Comparison of ENCODE assay signal across 1 cellular context in the genomic region with DNA sequence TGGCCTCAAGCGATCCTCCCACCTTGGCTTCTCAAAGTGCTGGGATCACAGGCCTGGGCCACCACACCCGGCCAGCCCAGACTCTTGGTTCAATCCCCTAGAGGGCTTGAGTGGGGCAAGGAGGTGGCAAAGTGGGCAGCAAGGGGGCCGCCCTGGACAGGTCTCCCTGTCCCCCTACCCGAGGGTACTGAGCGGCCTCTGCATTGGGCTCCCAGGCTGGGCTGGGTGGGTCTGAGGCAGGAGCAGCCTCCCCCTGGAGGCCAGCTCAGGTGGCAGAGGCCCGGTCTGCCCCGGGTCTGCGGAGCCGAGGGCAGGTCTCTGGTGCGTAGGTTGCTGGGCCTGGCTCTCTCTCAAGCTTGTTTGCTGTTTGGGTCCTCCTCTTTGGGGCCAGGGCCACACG.
TF ChIP-seq lines count a peak whose summit lies in the region.

No MANE protein-coding gene starts in this region.

TF ChIP-seq in K562, 482 proteins besides CTCF, POLR2A, EP300 and RAD21 (continued from another document):
- TF ChIP-seq, protein P1, sequence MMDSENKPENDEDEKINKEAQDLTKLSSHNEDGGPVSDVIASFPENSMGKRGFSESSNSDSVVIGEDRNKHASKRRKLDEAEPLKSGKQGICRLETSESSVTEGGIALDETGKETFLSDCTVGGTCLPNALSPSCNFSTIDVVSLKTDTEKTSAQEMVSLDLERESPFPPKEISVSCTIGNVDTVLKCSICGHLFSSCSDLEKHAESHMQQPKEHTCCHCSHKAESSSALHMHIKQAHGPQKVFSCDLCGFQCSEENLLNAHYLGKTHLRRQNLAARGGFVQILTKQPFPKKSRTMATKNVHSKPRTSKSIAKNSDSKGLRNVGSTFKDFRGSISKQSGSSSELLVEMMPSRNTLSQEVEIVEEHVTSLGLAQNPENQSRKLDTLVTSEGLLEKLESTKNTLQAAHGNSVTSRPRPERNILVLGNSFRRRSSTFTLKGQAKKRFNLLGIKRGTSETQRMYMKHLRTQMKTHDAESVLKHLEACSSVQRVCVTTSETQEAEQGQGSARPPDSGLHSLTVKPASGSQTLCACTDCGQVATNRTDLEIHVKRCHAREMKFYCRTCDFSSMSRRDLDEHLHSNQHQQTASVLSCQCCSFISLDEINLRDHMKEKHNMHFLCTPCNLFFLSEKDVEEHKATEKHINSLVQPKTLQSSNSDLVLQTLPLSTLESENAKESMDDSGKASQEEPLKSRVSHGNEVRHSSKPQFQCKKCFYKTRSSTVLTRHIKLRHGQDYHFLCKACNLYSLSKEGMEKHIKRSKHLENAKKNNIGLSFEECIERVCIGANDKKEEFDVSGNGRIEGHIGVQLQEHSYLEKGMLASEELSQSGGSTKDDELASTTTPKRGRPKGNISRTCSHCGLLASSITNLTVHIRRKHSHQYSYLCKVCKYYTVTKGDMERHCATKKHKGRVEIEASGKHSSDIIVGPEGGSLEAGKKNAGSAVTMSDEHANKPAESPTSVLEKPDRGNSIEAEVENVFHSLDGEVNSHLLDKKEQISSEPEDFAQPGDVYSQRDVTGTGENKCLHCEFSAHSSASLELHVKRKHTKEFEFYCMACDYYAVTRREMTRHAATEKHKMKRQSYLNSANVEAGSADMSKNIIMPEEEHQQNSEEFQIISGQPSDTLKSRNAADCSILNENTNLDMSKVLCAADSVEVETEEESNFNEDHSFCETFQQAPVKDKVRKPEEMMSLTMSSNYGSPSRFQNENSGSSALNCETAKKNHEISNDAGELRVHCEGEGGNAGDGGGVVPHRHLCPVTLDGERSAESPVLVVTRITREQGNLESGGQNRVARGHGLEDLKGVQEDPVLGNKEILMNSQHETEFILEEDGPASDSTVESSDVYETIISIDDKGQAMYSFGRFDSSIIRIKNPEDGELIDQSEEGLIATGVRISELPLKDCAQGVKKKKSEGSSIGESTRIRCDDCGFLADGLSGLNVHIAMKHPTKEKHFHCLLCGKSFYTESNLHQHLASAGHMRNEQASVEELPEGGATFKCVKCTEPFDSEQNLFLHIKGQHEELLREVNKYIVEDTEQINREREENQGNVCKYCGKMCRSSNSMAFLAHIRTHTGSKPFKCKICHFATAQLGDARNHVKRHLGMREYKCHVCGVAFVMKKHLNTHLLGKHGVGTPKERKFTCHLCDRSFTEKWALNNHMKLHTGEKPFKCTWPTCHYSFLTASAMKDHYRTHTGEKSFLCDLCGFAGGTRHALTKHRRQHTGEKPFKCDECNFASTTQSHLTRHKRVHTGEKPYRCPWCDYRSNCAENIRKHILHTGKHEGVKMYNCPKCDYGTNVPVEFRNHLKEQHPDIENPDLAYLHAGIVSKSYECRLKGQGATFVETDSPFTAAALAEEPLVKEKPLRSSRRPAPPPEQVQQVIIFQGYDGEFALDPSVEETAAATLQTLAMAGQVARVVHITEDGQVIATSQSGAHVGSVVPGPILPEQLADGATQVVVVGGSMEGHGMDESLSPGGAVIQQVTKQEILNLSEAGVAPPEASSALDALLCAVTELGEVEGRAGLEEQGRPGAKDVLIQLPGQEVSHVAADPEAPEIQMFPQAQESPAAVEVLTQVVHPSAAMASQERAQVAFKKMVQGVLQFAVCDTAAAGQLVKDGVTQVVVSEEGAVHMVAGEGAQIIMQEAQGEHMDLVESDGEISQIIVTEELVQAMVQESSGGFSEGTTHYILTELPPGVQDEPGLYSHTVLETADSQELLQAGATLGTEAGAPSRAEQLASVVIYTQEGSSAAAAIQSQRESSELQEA (IDR thresholded peaks at IDR 0.05; ENCODE audit: low read depth) = no peak
- TF ChIP-seq, protein P2, sequence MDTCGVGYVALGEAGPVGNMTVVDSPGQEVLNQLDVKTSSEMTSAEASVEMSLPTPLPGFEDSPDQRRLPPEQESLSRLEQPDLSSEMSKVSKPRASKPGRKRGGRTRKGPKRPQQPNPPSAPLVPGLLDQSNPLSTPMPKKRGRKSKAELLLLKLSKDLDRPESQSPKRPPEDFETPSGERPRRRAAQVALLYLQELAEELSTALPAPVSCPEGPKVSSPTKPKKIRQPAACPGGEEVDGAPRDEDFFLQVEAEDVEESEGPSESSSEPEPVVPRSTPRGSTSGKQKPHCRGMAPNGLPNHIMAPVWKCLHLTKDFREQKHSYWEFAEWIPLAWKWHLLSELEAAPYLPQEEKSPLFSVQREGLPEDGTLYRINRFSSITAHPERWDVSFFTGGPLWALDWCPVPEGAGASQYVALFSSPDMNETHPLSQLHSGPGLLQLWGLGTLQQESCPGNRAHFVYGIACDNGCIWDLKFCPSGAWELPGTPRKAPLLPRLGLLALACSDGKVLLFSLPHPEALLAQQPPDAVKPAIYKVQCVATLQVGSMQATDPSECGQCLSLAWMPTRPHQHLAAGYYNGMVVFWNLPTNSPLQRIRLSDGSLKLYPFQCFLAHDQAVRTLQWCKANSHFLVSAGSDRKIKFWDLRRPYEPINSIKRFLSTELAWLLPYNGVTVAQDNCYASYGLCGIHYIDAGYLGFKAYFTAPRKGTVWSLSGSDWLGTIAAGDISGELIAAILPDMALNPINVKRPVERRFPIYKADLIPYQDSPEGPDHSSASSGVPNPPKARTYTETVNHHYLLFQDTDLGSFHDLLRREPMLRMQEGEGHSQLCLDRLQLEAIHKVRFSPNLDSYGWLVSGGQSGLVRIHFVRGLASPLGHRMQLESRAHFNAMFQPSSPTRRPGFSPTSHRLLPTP (IDR thresholded peaks at IDR 0.05; ENCODE audit: borderline replicate concordance, extremely low read depth, insufficient read length) = no peak
- TF ChIP-seq, protein P3, sequence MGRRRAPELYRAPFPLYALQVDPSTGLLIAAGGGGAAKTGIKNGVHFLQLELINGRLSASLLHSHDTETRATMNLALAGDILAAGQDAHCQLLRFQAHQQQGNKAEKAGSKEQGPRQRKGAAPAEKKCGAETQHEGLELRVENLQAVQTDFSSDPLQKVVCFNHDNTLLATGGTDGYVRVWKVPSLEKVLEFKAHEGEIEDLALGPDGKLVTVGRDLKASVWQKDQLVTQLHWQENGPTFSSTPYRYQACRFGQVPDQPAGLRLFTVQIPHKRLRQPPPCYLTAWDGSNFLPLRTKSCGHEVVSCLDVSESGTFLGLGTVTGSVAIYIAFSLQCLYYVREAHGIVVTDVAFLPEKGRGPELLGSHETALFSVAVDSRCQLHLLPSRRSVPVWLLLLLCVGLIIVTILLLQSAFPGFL (CRISPR knock-in tag; IDR thresholded peaks at IDR 0.05) = no peak
- no peak for TF ChIP-seq ZNF507 (tag; conservative IDR thresholded peaks at IDR 0.05)
- no peak for TF ChIP-seq CBFA2T3 (IDR thresholded peaks at IDR 0.05)
- TF ChIP-seq ATF1 (CRISPR knock-in tag; IDR thresholded peaks at IDR 0.05) = 0 out of 2 replicates have a peak, but pooled peaks have one; percentile 2
- no peak for TF ChIP-seq ATF1 (tag; IDR thresholded peaks at IDR 0.05)
- TF ChIP-seq, protein P4, sequence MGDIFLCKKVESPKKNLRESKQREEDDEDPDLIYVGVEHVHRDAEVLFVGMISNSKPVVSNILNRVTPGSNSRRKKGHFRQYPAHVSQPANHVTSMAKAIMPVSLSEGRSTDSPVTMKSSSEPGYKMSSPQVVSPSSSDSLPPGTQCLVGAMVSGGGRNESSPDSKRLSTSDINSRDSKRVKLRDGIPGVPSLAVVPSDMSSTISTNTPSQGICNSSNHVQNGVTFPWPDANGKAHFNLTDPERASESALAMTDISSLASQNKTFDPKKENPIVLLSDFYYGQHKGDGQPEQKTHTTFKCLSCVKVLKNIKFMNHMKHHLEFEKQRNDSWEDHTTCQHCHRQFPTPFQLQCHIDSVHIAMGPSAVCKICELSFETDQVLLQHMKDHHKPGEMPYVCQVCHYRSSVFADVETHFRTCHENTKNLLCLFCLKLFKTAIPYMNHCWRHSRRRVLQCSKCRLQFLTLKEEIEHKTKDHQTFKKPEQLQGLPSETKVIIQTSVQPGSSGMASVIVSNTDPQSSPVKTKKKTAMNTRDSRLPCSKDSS (IDR thresholded peaks at IDR 0.05; ENCODE audit: low read depth, partially characterized antibody) = no peak
- TF ChIP-seq KDM4B (IDR thresholded peaks at IDR 0.05; ENCODE audit: borderline replicate concordance in 2 of 2, low read depth in 1 of 2) = no peak
- no peak for TF ChIP-seq ESRRB (CRISPR knock-in tag; IDR thresholded peaks at IDR 0.05; ENCODE audit: borderline replicate concordance)
- TF ChIP-seq, protein P5, sequence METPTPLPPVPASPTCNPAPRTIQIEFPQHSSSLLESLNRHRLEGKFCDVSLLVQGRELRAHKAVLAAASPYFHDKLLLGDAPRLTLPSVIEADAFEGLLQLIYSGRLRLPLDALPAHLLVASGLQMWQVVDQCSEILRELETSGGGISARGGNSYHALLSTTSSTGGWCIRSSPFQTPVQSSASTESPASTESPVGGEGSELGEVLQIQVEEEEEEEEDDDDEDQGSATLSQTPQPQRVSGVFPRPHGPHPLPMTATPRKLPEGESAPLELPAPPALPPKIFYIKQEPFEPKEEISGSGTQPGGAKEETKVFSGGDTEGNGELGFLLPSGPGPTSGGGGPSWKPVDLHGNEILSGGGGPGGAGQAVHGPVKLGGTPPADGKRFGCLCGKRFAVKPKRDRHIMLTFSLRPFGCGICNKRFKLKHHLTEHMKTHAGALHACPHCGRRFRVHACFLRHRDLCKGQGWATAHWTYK (CRISPR knock-in tag; IDR thresholded peaks at IDR 0.05) = no peak
- no peak for TF ChIP-seq CEBPG (CRISPR knock-in tag; IDR thresholded peaks at IDR 0.05)
- no peak for TF ChIP-seq CEBPG (tag; conservative IDR thresholded peaks at IDR 0.05 in 1 of 2, IDR thresholded peaks at IDR 0.05 in 1 of 2)
- no peak for TF ChIP-seq ZNF121 (CRISPR knock-in tag; conservative IDR thresholded peaks at IDR 0.05)
- no peak for TF ChIP-seq MAZ (CRISPR knock-in tag; conservative IDR thresholded peaks at IDR 0.05 in 1 of 2, IDR thresholded peaks at IDR 0.05 in 1 of 2)
